Comparison of ENCODE assay signal across 24 cellular contexts in the genomic region with DNA sequence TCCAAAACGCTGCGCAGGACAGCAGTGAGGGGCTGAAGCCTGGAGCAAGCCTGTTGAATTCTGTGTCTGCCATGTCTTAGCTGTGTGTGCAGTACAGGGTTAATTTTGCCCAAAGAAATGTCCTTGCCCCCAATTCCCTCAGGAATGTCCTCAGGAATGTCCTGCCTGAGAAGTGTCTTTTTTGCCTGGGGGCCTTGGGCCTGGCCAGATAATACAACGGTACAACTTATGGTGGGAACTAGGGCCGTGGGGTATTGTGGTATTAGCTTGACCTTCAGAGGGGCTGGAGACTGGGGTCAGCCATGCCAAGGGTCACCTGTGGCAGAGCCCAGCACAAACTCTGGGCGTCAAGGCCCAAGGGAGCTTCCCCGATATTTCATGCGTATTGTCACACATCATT.
"Had no signal": no experiment of that assay in that cellular context is flagged by ENCODE, and none has a peak within 500 bp of the region (broad histone marks: within the 10 kb centered on the region; RNA-seq: fewer than 3 reads in every experiment).

No MANE protein-coding gene starts in this region.

- DNase-seq: activated CD4-positive, alpha-beta T cell treated with anti-CD3 and anti-CD28 coated beads for 1 hour; activated CD4-positive, alpha-beta T cell treated with anti-CD3 and anti-CD28 coated beads for 48 hours; activated CD4-positive, alpha-beta T cell treated with anti-CD3 and anti-CD28 coated beads, Interleukin-2, amount 50 U/mL, for 1 hour; activated CD4-positive, alpha-beta T cell treated with anti-CD3 and anti-CD28 coated beads, Interleukin-2, amount 50 U/mL, for 48 hours; activated CD8-positive, alpha-beta memory T cell treated with anti-CD3 and anti-CD28 coated beads for 24 hours; activated CD8-positive, alpha-beta T cell treated with anti-CD3 and anti-CD28 coated beads for 36 hours; activated effector memory CD4-positive, alpha-beta T cell treated with Interleukin-2 at 50 U/mL for 16 hours; activated gamma-delta T cell treated with Interleukin-2 at 50 U/mL for 16 hours; activated naive CD4-positive, alpha-beta T cell treated with anti-CD3 and anti-CD28 coated beads, Interleukin-2, amount 50 U/mL, for 16 hours; activated naive CD4-positive, alpha-beta T cell treated with Interleukin-2 at 50 U/mL for 16 hours; activated T-cell treated with anti-CD3 and anti-CD28 coated beads, Interleukin-2, amount 50 U/mL, for 4 hours; amniotic stem cell; brain microvascular endothelial cell; dorsolateral prefrontal cortex; effector memory CD4-positive, alpha-beta T cell; endodermal cell; foreskin keratinocyte; gastrocnemius medialis; glutamatergic neuron; T-helper 1 cell; T-helper 17 cell; T1000 had no signal

- H3K27me3 ChIP-seq: brain microvascular endothelial cell, dorsolateral prefrontal cortex, foreskin keratinocyte had no signal

- H3K4me3 ChIP-seq: coronary artery, dorsolateral prefrontal cortex, gastrocnemius medialis had no signal

- H3K9me3 ChIP-seq: gastrocnemius medialis had no signal

- H3K4me1 ChIP-seq: foreskin keratinocyte, gastrocnemius medialis had no signal

- H3K36me3 ChIP-seq: brain microvascular endothelial cell, gastrocnemius medialis had no signal

- H3K27ac ChIP-seq: brain microvascular endothelial cell, coronary artery, foreskin keratinocyte, gastrocnemius medialis, VCaP had no signal
